In the genomic region with DNA sequence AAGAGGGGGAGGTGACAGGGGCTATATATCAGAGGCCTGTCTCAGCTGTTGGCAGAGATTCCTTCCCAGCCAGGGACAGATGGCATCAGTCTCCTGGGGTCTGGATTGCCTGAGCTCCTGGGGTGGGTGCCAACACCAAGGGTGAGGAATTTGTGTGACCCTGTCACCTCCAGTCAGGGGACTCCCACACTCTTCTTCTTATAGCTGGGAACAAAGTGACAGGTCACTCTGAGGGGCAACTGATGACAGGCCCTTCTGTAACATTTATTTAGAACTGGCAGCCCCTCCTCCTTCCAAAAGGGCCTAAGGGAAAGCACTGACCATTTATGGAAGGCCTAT, we compare ENCODE assay signal across 19 cellular contexts. TPM values are rescaled to one million over a fixed set of nuclear protein-coding genes. Genes with fewer than 3 reads are reported as not detected.
DNase-seq lines count a peak whose midpoint lies in the region; ATAC-seq and TF ChIP-seq lines count a peak whose summit lies in the region.
"Had no signal": no experiment of that assay in that cellular context is flagged by ENCODE, and none has a peak within 500 bp of the region (broad histone marks: within the 10 kb centered on the region; RNA-seq: fewer than 3 reads in every experiment).

No MANE protein-coding gene starts in this region.

- peak; percentile 5 for DNase-seq in DMS 273 treated with DMSO at 0.1 percent for 48 hours (lab: John Stamatoyannopoulos, UW)
- peak; percentile 52 for DNase-seq in NCI-H2171 (lab: John Stamatoyannopoulos, UW)
- peak; percentile 84 for DNase-seq in cerebellar cortex (ENCODE audit: low spot score)
- DNase-seq in left lobe of liver (ENCODE audit: low spot score), result peak; percentile 21
- no peak for DNase-seq in erythroblast (lab: John Stamatoyannopoulos, UW)
- no peak for DNase-seq in Kasumi-1 (lab: John Stamatoyannopoulos, UW)
- no peak for DNase-seq in GF-D8 (lab: John Stamatoyannopoulos, UW)
- DNase-seq in NCI-H2196 (lab: John Stamatoyannopoulos, UW; ENCODE audit: unreplicated experiment), result no peak
- DNase-seq: activated CD4-positive, alpha-beta T cell treated with anti-CD3 and anti-CD28 coated beads for 4 hours; activated naive CD4-positive, alpha-beta T cell treated with Interleukin-2 at 50 U/mL for 16 hours; AML-193; GOT3; Karpas-422; naive thymus-derived CD4-positive, alpha-beta T cell; NCI-H1105; NK-92 treated with Interleukin-12 subunit alpha and Interleukin-12 subunit beta, amount 100 ng/mL, for 24 hours; stimulated activated naive CD8-positive, alpha-beta T cell treated with anti-CD3 and anti-CD28 coated beads, Interleukin-15, amount 100 ng/mL, for 72 hours; SW 1271 had no signal

- no peak for TF ChIP-seq POLR2A in erythroblast (IDR thresholded peaks at IDR 0.05; ENCODE audit: low read length)

- ATAC-seq in left lobe of liver, result no peak
- ATAC-seq: naive thymus-derived CD4-positive, alpha-beta T cell; stimulated activated naive CD8-positive, alpha-beta T cell treated with anti-CD3 and anti-CD28 coated beads, Interleukin-15, amount 100 ng/mL, for 72 hours; upper lobe of right lung had no signal

RNA-seq across cellular contexts. Expression of a gene that starts 53.7 kb away (rescaled TPM):
- total RNA-seq in left lobe of liver, result 3.8 TPM

Comparison
In these comparisons a context has a peak if more than half of its experiments do, and no peak if none do; other contexts are left out.
1. DNase-seq: peak in DMS 273 treated with DMSO at 0.1 percent for 48 hours (single experiment), NCI-H2171 (single experiment), cerebellar cortex (single experiment) and left lobe of liver (single experiment); none in erythroblast (0 of 2), Kasumi-1 (0 of 2), GF-D8 (single experiment) and NCI-H2196 (single experiment).